1 cellular context compared by ENCODE assay signal in the genomic region with DNA sequence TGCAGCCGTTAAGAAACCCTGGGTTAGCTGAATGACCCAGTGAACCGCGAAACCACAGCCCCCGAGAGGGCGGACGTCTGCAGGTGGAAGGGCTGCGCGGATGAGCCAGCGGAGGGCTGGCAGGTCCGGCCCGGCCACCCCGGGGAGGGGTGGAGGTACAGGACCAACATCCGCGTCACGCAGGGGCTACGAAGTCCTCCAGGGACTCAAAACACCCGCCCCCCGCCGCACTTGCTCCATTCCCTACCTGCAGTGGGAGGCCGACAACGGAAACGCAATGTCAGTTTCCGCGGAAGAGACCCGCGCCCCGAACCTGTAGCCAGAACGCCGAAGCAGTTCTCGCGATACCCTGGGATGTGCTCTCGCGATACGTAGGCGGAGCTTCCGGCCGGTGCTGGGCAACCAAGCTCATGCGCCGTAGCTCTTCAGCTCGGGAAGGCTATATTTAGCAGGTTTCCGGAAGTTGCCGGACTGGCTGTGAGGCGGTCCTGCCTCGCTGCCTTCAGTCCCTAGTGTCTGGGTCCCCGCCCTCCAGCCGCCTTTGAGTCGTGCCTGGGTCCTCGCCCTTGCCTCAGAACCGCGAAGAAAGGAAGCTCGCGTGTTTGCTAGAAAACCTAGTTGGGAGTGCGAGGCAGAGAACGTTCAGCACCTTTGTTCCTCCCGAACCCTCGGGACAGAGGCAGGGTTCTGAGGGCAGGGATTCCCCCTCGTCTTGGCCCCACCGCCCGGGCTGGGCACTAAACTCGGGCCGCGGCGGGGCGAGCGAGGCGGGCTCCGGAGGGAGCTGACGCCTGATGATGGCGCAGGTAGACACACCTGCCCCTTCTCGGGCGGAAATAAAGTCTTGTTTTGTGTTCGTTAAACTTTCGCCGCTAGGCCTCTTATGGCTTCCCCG.
TF ChIP-seq lines count a peak whose summit lies in the region.

A gene with protein sequence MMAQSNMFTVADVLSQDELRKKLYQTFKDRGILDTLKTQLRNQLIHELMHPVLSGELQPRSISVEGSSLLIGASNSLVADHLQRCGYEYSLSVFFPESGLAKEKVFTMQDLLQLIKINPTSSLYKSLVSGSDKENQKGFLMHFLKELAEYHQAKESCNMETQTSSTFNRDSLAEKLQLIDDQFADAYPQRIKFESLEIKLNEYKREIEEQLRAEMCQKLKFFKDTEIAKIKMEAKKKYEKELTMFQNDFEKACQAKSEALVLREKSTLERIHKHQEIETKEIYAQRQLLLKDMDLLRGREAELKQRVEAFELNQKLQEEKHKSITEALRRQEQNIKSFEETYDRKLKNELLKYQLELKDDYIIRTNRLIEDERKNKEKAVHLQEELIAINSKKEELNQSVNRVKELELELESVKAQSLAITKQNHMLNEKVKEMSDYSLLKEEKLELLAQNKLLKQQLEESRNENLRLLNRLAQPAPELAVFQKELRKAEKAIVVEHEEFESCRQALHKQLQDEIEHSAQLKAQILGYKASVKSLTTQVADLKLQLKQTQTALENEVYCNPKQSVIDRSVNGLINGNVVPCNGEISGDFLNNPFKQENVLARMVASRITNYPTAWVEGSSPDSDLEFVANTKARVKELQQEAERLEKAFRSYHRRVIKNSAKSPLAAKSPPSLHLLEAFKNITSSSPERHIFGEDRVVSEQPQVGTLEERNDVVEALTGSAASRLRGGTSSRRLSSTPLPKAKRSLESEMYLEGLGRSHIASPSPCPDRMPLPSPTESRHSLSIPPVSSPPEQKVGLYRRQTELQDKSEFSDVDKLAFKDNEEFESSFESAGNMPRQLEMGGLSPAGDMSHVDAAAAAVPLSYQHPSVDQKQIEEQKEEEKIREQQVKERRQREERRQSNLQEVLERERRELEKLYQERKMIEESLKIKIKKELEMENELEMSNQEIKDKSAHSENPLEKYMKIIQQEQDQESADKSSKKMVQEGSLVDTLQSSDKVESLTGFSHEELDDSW (plus strand): TSS at position 471 of the 895 bp plus-strand sequence. CDS start 324 bp downstream, at position 795.
A gene (minus strand): TSS at position 343 of the 895 bp plus-strand sequence. CDS start 14,657 bp downstream, outside the sequence.

TF ChIP-seq in A549, 52 proteins besides CTCF, POLR2A, EP300 and RAD21 (continued from another document):
- no peak for TF ChIP-seq CHD4 (IDR thresholded peaks at IDR 0.05; ENCODE audit: borderline replicate concordance)
